In the genomic region with DNA sequence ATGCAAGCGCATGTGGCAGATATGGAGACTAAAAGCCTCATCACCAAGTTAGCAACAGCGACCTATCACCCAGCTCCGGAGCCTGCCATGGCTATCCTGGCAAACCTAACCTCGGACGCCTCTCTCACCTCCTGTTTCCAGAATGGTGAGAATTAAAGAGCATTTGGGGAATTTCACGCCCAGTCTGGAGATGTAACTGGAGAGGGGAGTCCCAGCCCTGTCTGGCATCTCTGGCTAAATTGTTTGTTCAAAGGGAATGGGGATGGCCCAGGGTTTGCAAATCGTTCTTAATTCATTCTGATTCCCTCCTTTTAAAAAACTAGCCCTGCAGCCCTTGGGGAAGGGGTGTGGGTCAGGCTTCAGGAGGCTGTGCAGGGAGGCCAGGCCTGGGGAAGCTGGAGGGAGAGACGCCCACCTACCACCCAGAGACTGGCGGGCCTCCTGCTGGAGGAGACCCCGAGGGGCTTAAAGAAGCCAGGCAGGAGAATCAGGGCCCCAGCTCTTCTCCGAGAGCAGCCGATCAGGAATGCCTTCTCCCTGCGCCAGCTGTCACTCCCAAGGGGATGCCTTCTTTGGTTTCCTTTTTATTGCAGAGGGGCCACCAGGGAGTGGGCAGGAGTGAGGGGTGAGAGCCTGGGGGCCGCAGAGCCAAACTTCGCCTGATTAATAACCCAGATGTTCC, we compare ENCODE assay signal across 9 cellular contexts. TPM values are rescaled to one million over a fixed set of nuclear protein-coding genes. Genes with fewer than 3 reads are reported as not detected.
DNase-seq lines count a peak whose midpoint lies in the region; ATAC-seq and TF ChIP-seq lines count a peak whose summit lies in the region.
"Had no signal": no experiment of that assay in that cellular context is flagged by ENCODE, and none has a peak within 500 bp of the region (broad histone marks: within the 10 kb centered on the region; RNA-seq: fewer than 3 reads in every experiment).

No MANE protein-coding gene starts in this region.

- peaks cover 19% of the 10 kb centered on the region for H3K4me1 ChIP-seq in ACC112 (ENCODE audit: control insufficient read depth, insufficient read depth, low read length, unreplicated experiment)
- peaks cover 5 to 10% of the 10 kb centered on the region in 2 donors for H3K4me1 ChIP-seq in esophagus (ENCODE audit: control insufficient read depth in 2 of 2, insufficient read depth in 2 of 2, low read length in 1 of 2)
- H3K4me1 ChIP-seq in neural progenitor cell = peaks cover 22% of the 10 kb centered on the region

- no peak overlapping the region for H3K9ac ChIP-seq in neural progenitor cell

- H3K79me2 ChIP-seq in ACC112 (ENCODE audit: control insufficient read depth, insufficient read depth, low read length, unreplicated experiment) (peaks cover 32% of the 10 kb centered on the region), neural progenitor cell (ENCODE audit: low read depth) (no peaks in the 10 kb centered on the region)

- H3K36me3 ChIP-seq in ACC112 (ENCODE audit: insufficient read depth, low read length) = no peaks in the 10 kb centered on the region
- H3K36me3 ChIP-seq in esophagus (ENCODE audit: control insufficient read depth in 2 of 2, insufficient read depth in 2 of 2, low read length in 1 of 2) = no peaks in the 10 kb centered on the region
- no peaks in the 10 kb centered on the region for H3K36me3 ChIP-seq in neural progenitor cell
- H3K36me3 ChIP-seq: neutrophil had no signal

- no peak for DNase-seq in Jurkat, Clone E6-1 (ENCODE audit: low read depth, low spot score)
- DNase-seq in neural progenitor cell (ENCODE audit: low spot score) (peak; percentile 66), DMS79 (lab: John Stamatoyannopoulos, UW) (no peak), NCI-H2227 (lab: John Stamatoyannopoulos, UW; ENCODE audit: unreplicated experiment) (no peak)
- DNase-seq in activated T-cell treated with anti-CD3 and anti-CD28 coated beads, Interleukin-2, amount 50 U/mL, for 72 hours = no peak

- H3K27ac ChIP-seq in ACC112 (ENCODE audit: low read depth, low read length) (peak overlapping the region; percentile 74), esophagus (ENCODE audit: low read depth in 2 of 2, low read length in 1 of 2) (peak overlapping the region; percentile 71 to 74), neural progenitor cell (no peak overlapping the region)
- H3K27ac ChIP-seq: neutrophil had no signal

- peaks cover 32% of the 10 kb centered on the region for H3K4me1 Mint-ChIP-seq in neural progenitor cell
- no peaks in the 10 kb centered on the region for H3K4me1 Mint-ChIP-seq in activated T-cell treated with anti-CD3 and anti-CD28 coated beads, Interleukin-2, amount 50 U/mL, for 72 hours (ENCODE audit: low read depth)

- H3K4me2 ChIP-seq in neural progenitor cell = peak overlapping the region; percentile 82

- H3K9me3 ChIP-seq in esophagus (ENCODE audit: control insufficient read depth in 2 of 2, insufficient read depth in 1 of 2, low read depth in 1 of 2, low read length in 1 of 2) = no peaks in the 10 kb centered on the region
- H3K9me3 ChIP-seq in neural progenitor cell (ENCODE audit: low read depth) = no peaks in the 10 kb centered on the region
- H3K9me3 ChIP-seq: neutrophil had no signal

- H3K4me3 Mint-ChIP-seq in neural progenitor cell = peak overlapping the region; percentile 84
- peak overlapping the region in 1 of 2 donors; percentile 54 for H3K4me3 Mint-ChIP-seq in activated T-cell treated with anti-CD3 and anti-CD28 coated beads, Interleukin-2, amount 50 U/mL, for 72 hours

- no peaks in the 10 kb centered on the region for H3K9me3 Mint-ChIP-seq in neural progenitor cell
- H3K9me3 Mint-ChIP-seq in activated T-cell treated with anti-CD3 and anti-CD28 coated beads, Interleukin-2, amount 50 U/mL, for 72 hours = no peaks in the 10 kb centered on the region

- H3K27ac Mint-ChIP-seq in neural progenitor cell = no peak overlapping the region
- H3K27ac Mint-ChIP-seq in activated T-cell treated with anti-CD3 and anti-CD28 coated beads, Interleukin-2, amount 50 U/mL, for 72 hours = no peak overlapping the region

- H3K4me3 ChIP-seq in ACC112 (ENCODE audit: low read depth, low read length) (peak overlapping the region; percentile 95), esophagus (ENCODE audit: low read depth in 1 of 2, low read length in 2 of 2) (peak overlapping the region in 1 of 2 donors; percentile 43), neural progenitor cell (peak overlapping the region; percentile 73)
- H3K4me3 ChIP-seq in Jurkat, Clone E6-1 (ENCODE audit: low read length) = peak overlapping the region; percentile 41

- peaks cover 19% of the 10 kb centered on the region for H3K27me3 Mint-ChIP-seq in neural progenitor cell (ENCODE audit: insufficient read depth, low read depth)
- H3K27me3 Mint-ChIP-seq in activated T-cell treated with anti-CD3 and anti-CD28 coated beads, Interleukin-2, amount 50 U/mL, for 72 hours (ENCODE audit: low read depth) = peaks cover 17% of the 10 kb centered on the region

- ATAC-seq in activated T-cell treated with anti-CD3 and anti-CD28 coated beads, Interleukin-2, amount 50 U/mL, for 72 hours (replicated peaks in 1 of 2) = no peak
- no peak for ATAC-seq in GM21515 (IDR thresholded peaks at IDR 0.05; ENCODE audit: unreplicated experiment)

- peak overlapping the region; percentile 69 for H2AFZ ChIP-seq in ACC112 (ENCODE audit: low read length, unreplicated experiment)
- H2AFZ ChIP-seq in neural progenitor cell (replicated peaks) = peak overlapping the region; percentile 53

- no peak for TF ChIP-seq CTCF in neural progenitor cell (IDR thresholded peaks at IDR 0.05)

- H3K36me3 Mint-ChIP-seq in neural progenitor cell = no peaks in the 10 kb centered on the region
- no peaks in the 10 kb centered on the region for H3K36me3 Mint-ChIP-seq in activated T-cell treated with anti-CD3 and anti-CD28 coated beads, Interleukin-2, amount 50 U/mL, for 72 hours (ENCODE audit: insufficient read depth in 2 of 2)

- H3K27me3 ChIP-seq in ACC112 (ENCODE audit: insufficient read depth, low read length) (no peaks in the 10 kb centered on the region), esophagus (ENCODE audit: control insufficient read depth in 1 of 2, insufficient read depth in 2 of 2, low read length in 2 of 2) (no peaks in the 10 kb centered on the region), neural progenitor cell (peaks cover 23% of the 10 kb centered on the region)

- H4K20me1 ChIP-seq in neural progenitor cell (ENCODE audit: low read depth) = peaks cover 27% of the 10 kb centered on the region

- WGBS in esophagus, 2 donors = 51 to 60% methylated on average over 15 of the region's 15 CpGs

- peaks cover 16% of the 10 kb centered on the region for H3F3A ChIP-seq in neural progenitor cell (ENCODE audit: low read depth)

RNA-seq across cellular contexts. Expression of a gene that starts 1.0 kb away (rescaled TPM):
- polyA plus RNA-seq in Jurkat, Clone E6-1 (2012; ENCODE audit: insufficient read depth, insufficient read length) = not detected
- polyA plus RNA-seq in esophagus = 1 to 10 TPM; 3.5 to 7.6 TPM
- 6.1 and 14.2 TPM in 2 replicates for total RNA-seq in neural progenitor cell (ENCODE audit: low replicate concordance)
- total RNA-seq in activated T-cell treated with anti-CD3 and anti-CD28 coated beads, Interleukin-2, amount 50 U/mL, for 72 hours = under 1 TPM in 1 of 2 donors, not detected in 1; 0.49 TPM
